Comparison of ENCODE assay signal across 8 cellular contexts in the genomic region with DNA sequence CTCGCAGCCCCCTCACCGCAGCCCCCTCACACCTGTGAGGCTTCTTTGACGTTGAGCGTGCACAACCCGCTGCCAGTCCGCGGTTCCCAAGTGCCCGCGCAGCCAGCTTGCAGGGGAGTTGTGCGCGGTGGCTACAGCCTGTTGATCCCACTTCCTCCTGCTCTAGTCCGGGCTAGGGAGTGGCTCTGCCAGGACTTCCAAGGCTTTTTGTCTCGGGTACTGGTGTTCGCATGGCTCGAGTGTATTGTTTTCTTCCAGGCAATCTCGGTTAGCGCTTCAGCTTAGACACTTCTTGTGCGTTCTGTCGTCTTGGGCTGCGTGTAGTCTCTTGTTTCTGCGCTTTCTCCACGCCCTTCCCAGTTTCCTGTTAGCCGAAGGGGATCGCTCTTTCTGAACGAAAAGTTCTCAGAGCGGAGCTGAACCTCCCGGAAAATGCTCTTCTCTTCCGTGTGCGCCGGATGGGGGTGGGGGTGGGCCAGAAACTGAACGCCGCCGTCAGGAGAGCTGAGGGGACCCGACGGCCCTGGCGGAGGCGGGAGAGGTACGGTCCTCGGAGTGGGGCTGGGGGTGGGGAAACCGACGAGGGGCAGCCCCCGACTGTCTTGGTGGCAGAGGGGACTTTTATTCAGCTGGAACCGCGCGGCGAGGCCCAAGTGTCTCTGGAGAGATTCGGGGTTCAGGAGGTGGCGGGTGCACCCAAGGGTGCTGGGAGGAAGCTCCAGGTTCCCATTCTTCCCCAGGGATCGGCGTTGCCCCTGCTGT. TPM values are rescaled to one million over a fixed set of nuclear protein-coding genes. Genes with fewer than 3 reads are reported as not detected.
DNase-seq lines count a peak whose midpoint lies in the region; ATAC-seq and TF ChIP-seq lines count a peak whose summit lies in the region.

No MANE protein-coding gene starts in this region.

- H3K4me3 ChIP-seq in epithelial cell of esophagus (ENCODE audit: low read length) (peak overlapping the region; percentile 69), mucosa of descending colon (peak overlapping the region; percentile 68)

- H3K9me3 ChIP-seq in mucosa of descending colon, result no peaks in the 10 kb centered on the region

- H3K4me3 Mint-ChIP-seq in activated CD4-positive, alpha-beta memory T cell treated with anti-CD3 and anti-CD28 coated beads, Interleukin-2, amount 10 ng/mL, durations not matched to agents 7 days and 5 days, result peak overlapping the region; percentile 89

- no peak for TF ChIP-seq CTCF in epithelial cell of esophagus (IDR thresholded peaks at IDR 0.05; ENCODE audit: insufficient read depth, low read depth, low read length, missing control alignments)
- TF ChIP-seq CTCF in mucosa of descending colon (IDR thresholded peaks at IDR 0.05), result no peak

- H3K4me1 Mint-ChIP-seq in activated CD4-positive, alpha-beta memory T cell treated with anti-CD3 and anti-CD28 coated beads, Interleukin-2, amount 10 ng/mL, durations not matched to agents 7 days and 5 days, result peaks cover 31% of the 10 kb centered on the region

- peaks cover 10% of the 10 kb centered on the region for H3K4me1 ChIP-seq in mucosa of descending colon (ENCODE audit: low read depth)

- H3K9me3 Mint-ChIP-seq in activated CD4-positive, alpha-beta memory T cell treated with anti-CD3 and anti-CD28 coated beads, Interleukin-2, amount 10 ng/mL, durations not matched to agents 7 days and 5 days, result no peaks in the 10 kb centered on the region

- peak; percentile 27 for ATAC-seq in HG02610 (IDR thresholded peaks at IDR 0.05; ENCODE audit: unreplicated experiment)
- peak; percentile 70 for ATAC-seq in mucosa of descending colon

- peaks cover 32% of the 10 kb centered on the region for H3K36me3 Mint-ChIP-seq in activated CD4-positive, alpha-beta memory T cell treated with anti-CD3 and anti-CD28 coated beads, Interleukin-2, amount 10 ng/mL, durations not matched to agents 7 days and 5 days (ENCODE audit: low read depth)

- H3K27me3 Mint-ChIP-seq in activated CD4-positive, alpha-beta memory T cell treated with anti-CD3 and anti-CD28 coated beads, Interleukin-2, amount 10 ng/mL, durations not matched to agents 7 days and 5 days, result peaks cover 3% of the 10 kb centered on the region

- POLR2A ChIA-PET in activated CD4-positive, alpha-beta memory T cell treated with anti-CD3 and anti-CD28 coated beads, Interleukin-2, amount 10 ng/mL, durations not matched to agents 7 days and 5 days (lab: Charles Lee), result interaction anchor here (0.6 to 1.7 kb wide), 10 partner anchors 9 to 987 kb away, joined by 3 to 7 read pairs (median 3); a partner anchor contains a TSS

- intact Hi-C loops in mucosa of descending colon (cut with DNase I, micrococcal nuclease), result no loop called here

- CTCF ChIA-PET in activated CD4-positive, alpha-beta memory T cell treated with anti-CD3 and anti-CD28 coated beads, Interleukin-2, amount 10 ng/mL, durations not matched to agents 7 days and 5 days (lab: Charles Lee), result interaction anchor here (0.6 to 1.3 kb wide), 5 partner anchors 9 to 436 kb away, joined by 3 to 5 read pairs (median 3); no protein-coding TSS in a partner anchor

- H3K27ac Mint-ChIP-seq in activated CD4-positive, alpha-beta memory T cell treated with anti-CD3 and anti-CD28 coated beads, Interleukin-2, amount 10 ng/mL, durations not matched to agents 7 days and 5 days, result peak overlapping the region; percentile 82

- H3K27ac ChIP-seq in temporal lobe (ENCODE audit: low read depth, low read length), result peak overlapping the region; percentile 45

- DNase-seq in NCI-H2029 (lab: John Stamatoyannopoulos, UW) (peak; percentile 9), NCI-H2029 treated with DMSO at 0.1 percent for 48 hours (lab: John Stamatoyannopoulos, UW) (no peak), NCI-H187 (lab: John Stamatoyannopoulos, UW) (peak; percentile 12 to 42), epithelial cell of esophagus (ENCODE audit: low read depth) (peak; percentile 82), mucosa of descending colon (peak; percentile 76 to 80 (median 76))
- peak; percentile 40 for DNase-seq in activated CD4-positive, alpha-beta memory T cell treated with anti-CD3 and anti-CD28 coated beads, Interleukin-2, amount 10 ng/mL, durations not matched to agents 7 days and 5 days

- no peaks in the 10 kb centered on the region for H3K36me3 ChIP-seq in mucosa of descending colon (ENCODE audit: low read depth)

RNA-seq across cellular contexts. Expression of a gene that starts 0.7 kb away (rescaled TPM):
- total RNA-seq in activated CD4-positive, alpha-beta memory T cell treated with anti-CD3 and anti-CD28 coated beads, Interleukin-2, amount 10 ng/mL, durations not matched to agents 7 days and 5 days, result 10 to 100 TPM; 20.4 to 21.1 TPM
- total RNA-seq in mucosa of descending colon, result 10 to 100 TPM; 18.8 to 27.0 (median 26.3) TPM
- total RNA-seq in temporal lobe, result 12.8 TPM
